14 cellular contexts compared by ENCODE assay signal in genomic region chr21:38909929-38910328, GRCh38.
DNase-seq lines count a peak whose midpoint lies in the region; ATAC-seq and TF ChIP-seq lines count a peak whose summit lies in the region.
"Had no signal": no experiment of that assay in that cellular context is flagged by ENCODE, and none has a peak within 500 bp of the region (broad histone marks: within the 10 kb centered on the region; RNA-seq: fewer than 3 reads in every experiment).

No MANE protein-coding gene starts in this region.

- H2AFZ ChIP-seq in parathyroid adenoma = peak overlapping the region; percentile 62

- no peak for TF ChIP-seq POLR2A in esophagus muscularis mucosa (IDR thresholded peaks at IDR 0.05; ENCODE audit: low read depth)

- CTCF ChIA-PET in activated naive CD4-positive, alpha-beta T cell treated with anti-CD3 and anti-CD28 coated beads, Interleukin-2, amount 10 ng/mL, durations not matched to agents 7 days and 5 days (lab: Charles Lee) = no interaction called here

- H3K9me3 Mint-ChIP-seq in type B pancreatic cell (peaks cover 3% of the 10 kb centered on the region), progenitor cell of endocrine pancreas (ENCODE audit: low read depth) (no peaks in the 10 kb centered on the region)
- H3K9me3 Mint-ChIP-seq in activated naive CD4-positive, alpha-beta T cell treated with anti-CD3 and anti-CD28 coated beads, Interleukin-2, amount 10 ng/mL, durations not matched to agents 7 days and 5 days = no peaks in the 10 kb centered on the region
- H3K9me3 Mint-ChIP-seq: endodermal cell; H9; stimulated activated effector memory CD8-positive, alpha-beta T cell treated with anti-CD3 and anti-CD28 coated beads, Interleukin-12 subunit alpha, Interleukin-12 subunit beta, amount 100 ng/mL, for 72 hours had no signal

- DNase-seq in Right ventricle myocardium inferior (ENCODE audit: missing footprints) (peak; percentile 65), left ventricle myocardium superior (no peak), esophagus muscularis mucosa (ENCODE audit: extremely low spot score) (no peak), type B pancreatic cell (ENCODE audit: extremely low spot score, unreplicated experiment) (no peak), progenitor cell of endocrine pancreas (ENCODE audit: low spot score, unreplicated experiment) (no peak), NK-92 (lab: John Stamatoyannopoulos, UW; ENCODE audit: unreplicated experiment) (no peak)
- no peak for DNase-seq in activated naive CD4-positive, alpha-beta T cell treated with anti-CD3 and anti-CD28 coated beads, Interleukin-2, amount 10 ng/mL, durations not matched to agents 7 days and 5 days
- DNase-seq: activated naive CD4-positive, alpha-beta T cell; CD4-positive, alpha-beta memory T cell; endodermal cell; H9; NCI-H1048 had no signal

- peaks cover 52 to 64% (median 60%) of the 10 kb centered on the region in 4 donors for H3K4me1 ChIP-seq in esophagus muscularis mucosa
- peaks cover 68% of the 10 kb centered on the region for H3K4me1 ChIP-seq in parathyroid adenoma

- peak overlapping the region; percentile 45 for H3K4me2 ChIP-seq in parathyroid adenoma (ENCODE audit: low read length)

- no peak overlapping the region for H3K9ac ChIP-seq in parathyroid adenoma

- intact Hi-C loops in Right ventricle myocardium inferior (cut with DNase I) = loop anchor here (5.0 kb wide), 4 partner anchors 47 to 177 kb away; no protein-coding TSS in a partner anchor
- intact Hi-C loops in left ventricle myocardium superior (cut with micrococcal nuclease) = no loop called here
- intact Hi-C loops in esophagus muscularis mucosa (cut with DNase I) = loop anchor here (10.0 kb wide), 1 partner anchor 75 kb away; no protein-coding TSS in a partner anchor

- no peaks in the 10 kb centered on the region for H3K27me3 ChIP-seq in esophagus muscularis mucosa
- no peaks in the 10 kb centered on the region for H3K27me3 ChIP-seq in parathyroid adenoma (ENCODE audit: control insufficient read depth, insufficient read depth, low read length)

- TF ChIP-seq EP300 in esophagus muscularis mucosa (IDR thresholded peaks at IDR 0.05) = no peak

- H3K27me3 Mint-ChIP-seq in type B pancreatic cell (peaks cover 6% of the 10 kb centered on the region), progenitor cell of endocrine pancreas (peaks cover 15% of the 10 kb centered on the region)
- peaks cover 4% of the 10 kb centered on the region for H3K27me3 Mint-ChIP-seq in activated naive CD4-positive, alpha-beta T cell treated with anti-CD3 and anti-CD28 coated beads, Interleukin-2, amount 10 ng/mL, durations not matched to agents 7 days and 5 days

- H3K4me3 ChIP-seq in esophagus muscularis mucosa (no peak overlapping the region), parathyroid adenoma (ENCODE audit: low read depth, low read length) (no peak overlapping the region)

- peaks cover 5% of the 10 kb centered on the region for H3K36me3 Mint-ChIP-seq in type B pancreatic cell
- H3K36me3 Mint-ChIP-seq in progenitor cell of endocrine pancreas (ENCODE audit: insufficient read depth) = no peaks in the 10 kb centered on the region
- no peaks in the 10 kb centered on the region for H3K36me3 Mint-ChIP-seq in activated naive CD4-positive, alpha-beta T cell treated with anti-CD3 and anti-CD28 coated beads, Interleukin-2, amount 10 ng/mL, durations not matched to agents 7 days and 5 days
- H3K36me3 Mint-ChIP-seq: CD4-positive, alpha-beta memory T cell; stimulated activated effector memory CD8-positive, alpha-beta T cell treated with anti-CD3 and anti-CD28 coated beads, Interleukin-12 subunit alpha, Interleukin-12 subunit beta, amount 100 ng/mL, for 72 hours had no signal

- H3K9me3 ChIP-seq in esophagus muscularis mucosa (no peaks in the 10 kb centered on the region), parathyroid adenoma (ENCODE audit: control insufficient read depth, low read length) (no peaks in the 10 kb centered on the region)

- H3K27ac Mint-ChIP-seq in type B pancreatic cell = peak overlapping the region; percentile 89
- H3K27ac Mint-ChIP-seq in progenitor cell of endocrine pancreas = no peak overlapping the region
- no peak overlapping the region for H3K27ac Mint-ChIP-seq in activated naive CD4-positive, alpha-beta T cell treated with anti-CD3 and anti-CD28 coated beads, Interleukin-2, amount 10 ng/mL, durations not matched to agents 7 days and 5 days
- H3K27ac Mint-ChIP-seq: CD4-positive, alpha-beta memory T cell; endodermal cell; H9; stimulated activated effector memory CD8-positive, alpha-beta T cell treated with anti-CD3 and anti-CD28 coated beads, Interleukin-12 subunit alpha, Interleukin-12 subunit beta, amount 100 ng/mL, for 72 hours had no signal

- 84% methylated on average over 6 of the region's 7 CpGs for WGBS in esophagus muscularis mucosa

- ATAC-seq in Right ventricle myocardium inferior = no peak
- no peak for ATAC-seq in left ventricle myocardium superior

- no peak overlapping the region for H3K4me3 Mint-ChIP-seq in type B pancreatic cell
- H3K4me3 Mint-ChIP-seq in progenitor cell of endocrine pancreas (ENCODE audit: low read depth) = no peak overlapping the region
- no peak overlapping the region for H3K4me3 Mint-ChIP-seq in activated naive CD4-positive, alpha-beta T cell treated with anti-CD3 and anti-CD28 coated beads, Interleukin-2, amount 10 ng/mL, durations not matched to agents 7 days and 5 days
- H3K4me3 Mint-ChIP-seq: CD4-positive, alpha-beta memory T cell; endodermal cell; H9; stimulated activated effector memory CD8-positive, alpha-beta T cell treated with anti-CD3 and anti-CD28 coated beads, Interleukin-12 subunit alpha, Interleukin-12 subunit beta, amount 100 ng/mL, for 72 hours had no signal

- H3K4me1 Mint-ChIP-seq in type B pancreatic cell (ENCODE audit: unreplicated experiment) = peaks cover 13% of the 10 kb centered on the region
- peaks cover 10% of the 10 kb centered on the region for H3K4me1 Mint-ChIP-seq in progenitor cell of endocrine pancreas (ENCODE audit: low read depth)
- no peaks in the 10 kb centered on the region for H3K4me1 Mint-ChIP-seq in activated naive CD4-positive, alpha-beta T cell treated with anti-CD3 and anti-CD28 coated beads, Interleukin-2, amount 10 ng/mL, durations not matched to agents 7 days and 5 days
- H3K4me1 Mint-ChIP-seq: CD4-positive, alpha-beta memory T cell had no signal

- H3K27ac ChIP-seq in esophagus muscularis mucosa (replicated peaks in 1 of 4) = peak overlapping the region; percentile 53 to 83 (median 70)
- peak overlapping the region; percentile 99 for H3K27ac ChIP-seq in parathyroid adenoma

- H3K79me2 ChIP-seq in parathyroid adenoma = no peaks in the 10 kb centered on the region

- TF ChIP-seq CTCF in esophagus muscularis mucosa (IDR thresholded peaks at IDR 0.05) (no peak), parathyroid adenoma (IDR thresholded peaks at IDR 0.05) (no peak), type B pancreatic cell (conservative IDR thresholded peaks at IDR 0.05) (no peak), progenitor cell of endocrine pancreas (IDR thresholded peaks at IDR 0.05; ENCODE audit: unreplicated experiment) (no peak)

- H3K36me3 ChIP-seq in esophagus muscularis mucosa (no peaks in the 10 kb centered on the region), parathyroid adenoma (ENCODE audit: control insufficient read depth, insufficient read depth, low read length) (no peaks in the 10 kb centered on the region)
